ENCODE assay signal across 11 cellular contexts in genomic region chr11:61946894-61947293, GRCh38. TPM values are rescaled to one million over a fixed set of nuclear protein-coding genes. Genes with fewer than 3 reads are reported as not detected.
DNase-seq lines count a peak whose midpoint lies in the region; ATAC-seq and TF ChIP-seq lines count a peak whose summit lies in the region.
"Had no signal": no experiment of that assay in that cellular context is flagged by ENCODE, and none has a peak within 500 bp of the region (broad histone marks: within the 10 kb centered on the region; RNA-seq: fewer than 3 reads in every experiment).

No MANE protein-coding gene starts in this region.

- no peak for TF ChIP-seq CTCF in brain microvascular endothelial cell (IDR thresholded peaks at IDR 0.05; ENCODE audit: low read depth, low read length, missing control alignments)

- DNase-seq in adipocyte (ENCODE audit: low read depth), result no peak
- no peak for DNase-seq in substantia nigra (lab: John Stamatoyannopoulos, UW)
- DNase-seq in GOT3 (lab: John Stamatoyannopoulos, UW), result no peak
- DNase-seq in activated CD8-positive, alpha-beta T cell treated with anti-CD3 and anti-CD28 coated beads, Interleukin-2, amount 10 ng/mL, durations not matched to agents 7 days and 5 days, result no peak
- DNase-seq in brain microvascular endothelial cell, result no peak

- H3K27me3 ChIP-seq in BLaER1 (no peaks in the 10 kb centered on the region), adipocyte (replicated peaks; ENCODE audit: control insufficient read depth, insufficient read depth, low read length) (no peaks in the 10 kb centered on the region), layer of hippocampus (ENCODE audit: control insufficient read depth, insufficient read depth, low read length) (no peaks in the 10 kb centered on the region), brain microvascular endothelial cell (replicated peaks) (no peaks in the 10 kb centered on the region)

- no peak for ATAC-seq in activated CD8-positive, alpha-beta T cell treated with anti-CD3 and anti-CD28 coated beads, Interleukin-2, amount 10 ng/mL, durations not matched to agents 7 days and 5 days
- no peak for ATAC-seq in HG02981 (IDR thresholded peaks at IDR 0.05; ENCODE audit: unreplicated experiment)

- peak overlapping the region; percentile 77 for H3K4me2 ChIP-seq in BLaER1

- peaks cover 8% of the 10 kb centered on the region for H3K27me3 Mint-ChIP-seq in activated CD8-positive, alpha-beta T cell treated with anti-CD3 and anti-CD28 coated beads, Interleukin-2, amount 10 ng/mL, durations not matched to agents 7 days and 5 days (ENCODE audit: low read depth)

- no peak overlapping the region for H3K9ac ChIP-seq in BLaER1
- H3K9ac ChIP-seq in adipocyte (ENCODE audit: low read length), result peak overlapping the region; percentile 2

- H4K20me1 ChIP-seq in BLaER1, result no peaks in the 10 kb centered on the region

- POLR2A ChIA-PET in activated CD8-positive, alpha-beta T cell treated with anti-CD3 and anti-CD28 coated beads, Interleukin-2, amount 10 ng/mL, durations not matched to agents 7 days and 5 days (lab: Charles Lee), result interaction anchor here (1.2 kb wide), 1 partner anchor 56 kb away, joined by 3 read pairs; no protein-coding TSS in a partner anchor

- no peaks in the 10 kb centered on the region for H3K36me3 Mint-ChIP-seq in activated CD8-positive, alpha-beta T cell treated with anti-CD3 and anti-CD28 coated beads, Interleukin-2, amount 10 ng/mL, durations not matched to agents 7 days and 5 days (ENCODE audit: low read depth)
- H3K36me3 Mint-ChIP-seq: IgD-negative memory B cell had no signal

- no peak overlapping the region for H3K27ac Mint-ChIP-seq in activated CD8-positive, alpha-beta T cell treated with anti-CD3 and anti-CD28 coated beads, Interleukin-2, amount 10 ng/mL, durations not matched to agents 7 days and 5 days

- H3K4me1 ChIP-seq in BLaER1 (peaks cover 30% of the 10 kb centered on the region), adipocyte (ENCODE audit: control insufficient read depth, insufficient read depth, low read length) (peaks cover 26% of the 10 kb centered on the region)

- H3K4me3 Mint-ChIP-seq in activated CD8-positive, alpha-beta T cell treated with anti-CD3 and anti-CD28 coated beads, Interleukin-2, amount 10 ng/mL, durations not matched to agents 7 days and 5 days, result no peak overlapping the region
- H3K4me3 Mint-ChIP-seq: H9 had no signal

- in situ Hi-C loops in brain microvascular endothelial cell (cut with HindIII; ENCODE audit: low pct_ligation_motif_present, low sequenced_read_pairs), result no loop called here

- no peak overlapping the region for H3K4me3 ChIP-seq in BLaER1
- no peak overlapping the region for H3K4me3 ChIP-seq in adipocyte (ENCODE audit: low read length)
- no peak overlapping the region for H3K4me3 ChIP-seq in brain microvascular endothelial cell (ENCODE audit: low read depth, low read length)

- H3K27ac ChIP-seq in BLaER1, result no peak overlapping the region
- peak overlapping the region; percentile 75 for H3K27ac ChIP-seq in layer of hippocampus (ENCODE audit: low read depth, low read length)
- H3K27ac ChIP-seq in substantia nigra (ENCODE audit: low read depth, low read length, poor library complexity, severe bottlenecking), result peak overlapping the region; percentile 80
- H3K27ac ChIP-seq in brain microvascular endothelial cell, result no peak overlapping the region

- no peaks in the 10 kb centered on the region for H3K9me3 Mint-ChIP-seq in activated CD8-positive, alpha-beta T cell treated with anti-CD3 and anti-CD28 coated beads, Interleukin-2, amount 10 ng/mL, durations not matched to agents 7 days and 5 days (ENCODE audit: insufficient read depth)
- H3K9me3 Mint-ChIP-seq: H9, IgD-negative memory B cell had no signal

- H3K9me3 ChIP-seq in BLaER1 (no peaks in the 10 kb centered on the region), adipocyte (ENCODE audit: control insufficient read depth, low read length) (no peaks in the 10 kb centered on the region)
- H3K9me3 ChIP-seq: Caco-2 had no signal

- CTCF ChIA-PET in activated CD8-positive, alpha-beta T cell treated with anti-CD3 and anti-CD28 coated beads, Interleukin-2, amount 10 ng/mL, durations not matched to agents 7 days and 5 days (lab: Charles Lee), result interaction anchor here (0.7 to 10.0 kb wide), 23 partner anchors 9 to 177 kb away, joined by 3 to 139 read pairs (median 7); partner anchors contain the start of genes FTH1 and INCENP

- no peaks in the 10 kb centered on the region for H3K4me1 Mint-ChIP-seq in activated CD8-positive, alpha-beta T cell treated with anti-CD3 and anti-CD28 coated beads, Interleukin-2, amount 10 ng/mL, durations not matched to agents 7 days and 5 days (ENCODE audit: low read depth)

- H3K36me3 ChIP-seq in BLaER1, result no peaks in the 10 kb centered on the region
- no peaks in the 10 kb centered on the region for H3K36me3 ChIP-seq in adipocyte (ENCODE audit: control insufficient read depth, insufficient read depth, low read length, severe bottlenecking)
- no peaks in the 10 kb centered on the region for H3K36me3 ChIP-seq in brain microvascular endothelial cell (replicated peaks)

RNA-seq across cellular contexts. Expression of gene BEST1, which starts 3.3 kb away (rescaled TPM):
- not detected for total RNA-seq in activated CD8-positive, alpha-beta T cell treated with anti-CD3 and anti-CD28 coated beads, Interleukin-2, amount 10 ng/mL, durations not matched to agents 7 days and 5 days

RNA-seq across cellular contexts. Expression of gene FTH1, which starts 20.5 kb away (rescaled TPM):
- 100 to 1,000 TPM; 709 to 727 TPM for total RNA-seq in activated CD8-positive, alpha-beta T cell treated with anti-CD3 and anti-CD28 coated beads, Interleukin-2, amount 10 ng/mL, durations not matched to agents 7 days and 5 days

RNA-seq across cellular contexts. Expression of gene RAB3IL1, which starts 29.5 kb away (rescaled TPM):
- not detected for total RNA-seq in activated CD8-positive, alpha-beta T cell treated with anti-CD3 and anti-CD28 coated beads, Interleukin-2, amount 10 ng/mL, durations not matched to agents 7 days and 5 days

RNA-seq across cellular contexts. Expression of gene FADS3, which starts 55.5 kb away (rescaled TPM):
- 1 to 10 TPM; 3.8 to 4.5 TPM for total RNA-seq in activated CD8-positive, alpha-beta T cell treated with anti-CD3 and anti-CD28 coated beads, Interleukin-2, amount 10 ng/mL, durations not matched to agents 7 days and 5 days

Comparison
In these comparisons a context has a peak if more than half of its experiments do, and no peak if none do; other contexts are left out.
1. H3K27ac ChIP-seq: peak in layer of hippocampus (single experiment) and substantia nigra (single experiment); none in BLaER1 (single experiment) and brain microvascular endothelial cell (single experiment).